Comparison of ENCODE assay signal across 8 cellular contexts in genomic region chr9:83956288-83957028, GRCh38. TPM values are rescaled to one million over a fixed set of nuclear protein-coding genes. Genes with fewer than 3 reads are reported as not detected.
DNase-seq lines count a peak whose midpoint lies in the region; ATAC-seq and FAIRE-seq lines count a peak whose summit lies in the region.

No MANE protein-coding gene starts in this region.

- H3K27ac Mint-ChIP-seq in CD8-positive, alpha-beta memory T cell: peak overlapping the region; percentile 86 to 98 (median 95)
- peak overlapping the region; percentile 90 for H3K27ac Mint-ChIP-seq in activated naive CD4-positive, alpha-beta T cell treated with anti-CD3 and anti-CD28 coated beads, Interleukin-2, amount 10 ng/mL, durations not matched to agents 7 days and 5 days

- CTCF ChIA-PET in CD8-positive, alpha-beta memory T cell (lab: Charles Lee): no interaction called here
- CTCF ChIA-PET in activated naive CD4-positive, alpha-beta T cell treated with anti-CD3 and anti-CD28 coated beads, Interleukin-2, amount 10 ng/mL, durations not matched to agents 7 days and 5 days (lab: Charles Lee): no interaction called here

- H3K36me3 Mint-ChIP-seq in CD8-positive, alpha-beta memory T cell: peaks cover 0 to 12% (median 3%) of the 10 kb centered on the region in 3 donors
- H3K36me3 Mint-ChIP-seq in activated naive CD4-positive, alpha-beta T cell treated with anti-CD3 and anti-CD28 coated beads, Interleukin-2, amount 10 ng/mL, durations not matched to agents 7 days and 5 days: peaks cover 12% of the 10 kb centered on the region

- H3K27ac ChIP-seq in CD8-positive, alpha-beta memory T cell (ENCODE audit: low read depth, low read length): peak overlapping the region; percentile 73

- no peaks in the 10 kb centered on the region for H3K27me3 Mint-ChIP-seq in CD8-positive, alpha-beta memory T cell
- peaks cover 5% of the 10 kb centered on the region for H3K27me3 Mint-ChIP-seq in activated naive CD4-positive, alpha-beta T cell treated with anti-CD3 and anti-CD28 coated beads, Interleukin-2, amount 10 ng/mL, durations not matched to agents 7 days and 5 days

- no peak for FAIRE-seq in RCC 7860 (lab: Jason Lieb, UNC)

- POLR2A ChIA-PET in CD8-positive, alpha-beta memory T cell (lab: Charles Lee): interaction anchor here (0.6 to 1.4 kb wide), 5 partner anchors 13 to 249 kb away, joined by 3 to 8 read pairs (median 3); partner anchors contain the start of genes HNRNPK, RMI1 and UBQLN1

- no peaks in the 10 kb centered on the region for H3K9me3 ChIP-seq in CD8-positive, alpha-beta memory T cell (ENCODE audit: low read length)

- H3K36me3 ChIP-seq in CD8-positive, alpha-beta memory T cell (ENCODE audit: insufficient read depth, low read length): no peaks in the 10 kb centered on the region

- intact Hi-C loops in cardiac septum (cut with DNase I): loop anchor here (5.0 kb wide), 1 partner anchor 34 kb away; the partner anchor contains the start of gene KIF27

- peaks cover 15 to 25% (median 20%) of the 10 kb centered on the region in 3 donors for H3K4me1 Mint-ChIP-seq in CD8-positive, alpha-beta memory T cell
- H3K4me1 Mint-ChIP-seq in activated naive CD4-positive, alpha-beta T cell treated with anti-CD3 and anti-CD28 coated beads, Interleukin-2, amount 10 ng/mL, durations not matched to agents 7 days and 5 days: peaks cover 27% of the 10 kb centered on the region

- H3K9me3 Mint-ChIP-seq in CD8-positive, alpha-beta memory T cell: no peaks in the 10 kb centered on the region
- H3K9me3 Mint-ChIP-seq in activated naive CD4-positive, alpha-beta T cell treated with anti-CD3 and anti-CD28 coated beads, Interleukin-2, amount 10 ng/mL, durations not matched to agents 7 days and 5 days: no peaks in the 10 kb centered on the region

- H3K4me3 ChIP-seq in CD8-positive, alpha-beta memory T cell (ENCODE audit: low read length): peak overlapping the region; percentile 75

- H3K4me1 ChIP-seq in CD8-positive, alpha-beta memory T cell (ENCODE audit: insufficient read depth, low read length): peaks cover 12% of the 10 kb centered on the region

- peak overlapping the region; percentile 97 to 99 (median 98) for H3K4me3 Mint-ChIP-seq in CD8-positive, alpha-beta memory T cell
- peak overlapping the region; percentile 92 for H3K4me3 Mint-ChIP-seq in activated naive CD4-positive, alpha-beta T cell treated with anti-CD3 and anti-CD28 coated beads, Interleukin-2, amount 10 ng/mL, durations not matched to agents 7 days and 5 days

- peak; percentile 50 to 76 (median 59) for DNase-seq in CD8-positive, alpha-beta memory T cell
- DNase-seq in RCC 7860 (ENCODE audit: low spot score) (peak; percentile 63), cardiac septum (ENCODE audit: low spot score) (peak; percentile 92), pons (ENCODE audit: low spot score) (peak; percentile 56), ecto neural progenitor cell (ENCODE audit: low spot score) (no peak)
- DNase-seq in activated naive CD4-positive, alpha-beta T cell treated with anti-CD3 and anti-CD28 coated beads, Interleukin-2, amount 10 ng/mL, durations not matched to agents 7 days and 5 days: peak; percentile 79

- no peaks in the 10 kb centered on the region for H3K27me3 ChIP-seq in CD8-positive, alpha-beta memory T cell (ENCODE audit: insufficient read depth, low read length, poor library complexity, severe bottlenecking)

- ATAC-seq in GM19351 (IDR thresholded peaks at IDR 0.05; ENCODE audit: unreplicated experiment): peak; percentile 80
- peak; percentile 63 for ATAC-seq in HG03469 (IDR thresholded peaks at IDR 0.05; ENCODE audit: unreplicated experiment)

RNA-seq across cellular contexts. Expression of gene HNRNPK, which starts 23.6 kb away (rescaled TPM):
- total RNA-seq in CD8-positive, alpha-beta memory T cell: 100 to 1,000 TPM; 870 to 904 TPM
- polyA plus RNA-seq in CD8-positive, alpha-beta memory T cell: 884 TPM
- 303 TPM for total RNA-seq in cardiac septum

RNA-seq across cellular contexts. Expression of gene RMI1, which starts 24.1 kb away (rescaled TPM):
- total RNA-seq in CD8-positive, alpha-beta memory T cell: 10 to 100 TPM; 29.0 to 29.3 TPM
- 5.9 TPM for polyA plus RNA-seq in CD8-positive, alpha-beta memory T cell
- total RNA-seq in cardiac septum: 3.9 TPM

RNA-seq across cellular contexts. Expression of gene KIF27, which starts 35.2 kb away (rescaled TPM):
- total RNA-seq in CD8-positive, alpha-beta memory T cell: 1 to 10 TPM; 2.8 to 3.2 TPM
- polyA plus RNA-seq in CD8-positive, alpha-beta memory T cell: 2.0 TPM
- 3.0 TPM for total RNA-seq in cardiac septum
